ENCODE assay signal across 10 cellular contexts in genomic region chr18:78402440-78402839, GRCh38.
"Had no signal": no experiment of that assay in that cellular context is flagged by ENCODE, and none has a peak within 500 bp of the region (broad histone marks: within the 10 kb centered on the region; RNA-seq: fewer than 3 reads in every experiment).

No MANE protein-coding gene starts in this region.

- H3K4me3 ChIP-seq: GM23248, HAP-1, K562 had no signal

- DNase-seq: GM23248, H7, HFFc6, IMR-90, KG1 had no signal

- H3K4me1 ChIP-seq: HAP-1 had no signal

- ATAC-seq: HCT116, K562 had no signal

- FAIRE-seq: H1, K562 had no signal

- H3K27ac ChIP-seq: GM23248, HL-60 had no signal

- H2AFZ ChIP-seq: GM23248 had no signal

- H3K9ac ChIP-seq: GM23248 had no signal

- H3K9me3 ChIP-seq: HAP-1 had no signal

- H3K36me3 ChIP-seq: HAP-1 had no signal
